Comparison of ENCODE assay signal across 8 cellular contexts in genomic region chr2:240064898-240065297, GRCh38. TPM values are rescaled to one million over a fixed set of nuclear protein-coding genes. Genes with fewer than 3 reads are reported as not detected.
"Had no signal": no experiment of that assay in that cellular context is flagged by ENCODE, and none has a peak within 500 bp of the region (broad histone marks: within the 10 kb centered on the region; RNA-seq: fewer than 3 reads in every experiment).

No MANE protein-coding gene starts in this region.

- FAIRE-seq: GM12878, GM12891, GM12892, GM18507, GM19239 had no signal

- H3K4me3 ChIP-seq: GM12878 had no signal

- ATAC-seq: GM12878 had no signal

- DNase-seq: GDM1, GF-D8 had no signal

RNA-seq across cellular contexts. Expression of gene OR6B3, which starts 11.6 kb away (rescaled TPM):
- total RNA-seq: G401, GM12878 had no signal
- polyA plus RNA-seq: GM12878 had no signal

RNA-seq across cellular contexts. Expression of gene OR6B2, which starts 34.7 kb away (rescaled TPM):
- total RNA-seq: G401, GM12878 had no signal
- polyA plus RNA-seq: GM12878 had no signal
